In genomic region chr1:10838541-10838940, GRCh38 we compare ENCODE assay signal across 20 cellular contexts.
"Had no signal": no experiment of that assay in that cellular context is flagged by ENCODE, and none has a peak within 500 bp of the region (broad histone marks: within the 10 kb centered on the region; RNA-seq: fewer than 3 reads in every experiment).

No MANE protein-coding gene starts in this region.

- H3K4me1 ChIP-seq: left lung, pancreas had no signal

- H3K36me3 ChIP-seq: esophagus squamous epithelium, left lung, neural progenitor cell, pancreas, sigmoid colon, spleen, upper lobe of left lung had no signal

- ATAC-seq: left lung, pancreas had no signal

- H3K27ac ChIP-seq: coronary artery, esophagus squamous epithelium, left lung, neural progenitor cell, pancreas, sigmoid colon, spleen, upper lobe of left lung had no signal

- H3K36me3 Mint-ChIP-seq: activated naive CD8-positive, alpha-beta T cell; brain; neural progenitor cell had no signal

- H3K27ac Mint-ChIP-seq: activated CD4-positive, alpha-beta T cell treated with anti-CD3 and anti-CD28 coated beads, Interleukin-2, amount 10 ng/mL, durations not matched to agents 7 days and 5 days; activated naive CD8-positive, alpha-beta T cell; stimulated activated naive CD8-positive, alpha-beta T cell treated with anti-CD3 and anti-CD28 coated beads, Interleukin-15, Interleukin-2, amounts not matched to agents 100 ng/mL and 50 ng/mL, for 24 hours had no signal

- H3K27me3 Mint-ChIP-seq: brain had no signal

- H3K9ac ChIP-seq: neural progenitor cell had no signal

- H2AFZ ChIP-seq: neural progenitor cell had no signal

- H3K4me3 Mint-ChIP-seq: activated CD4-positive, alpha-beta T cell treated with anti-CD3 and anti-CD28 coated beads, Interleukin-2, amount 10 ng/mL, durations not matched to agents 7 days and 5 days; activated naive CD8-positive, alpha-beta T cell; stimulated activated naive CD8-positive, alpha-beta T cell treated with anti-CD3 and anti-CD28 coated beads, Interleukin-15, Interleukin-2, amounts not matched to agents 100 ng/mL and 50 ng/mL, for 24 hours had no signal

- H3K4me3 ChIP-seq: coronary artery, esophagus squamous epithelium, left lung, neural progenitor cell, pancreas, sigmoid colon, spleen, upper lobe of left lung had no signal

- H3K4me2 ChIP-seq: neural progenitor cell had no signal

- H3K27me3 ChIP-seq: pancreas had no signal

- H3K9me3 ChIP-seq: pancreas had no signal

- DNase-seq: activated CD4-positive, alpha-beta T cell treated with anti-CD3 and anti-CD28 coated beads, Interleukin-2, amount 10 ng/mL, durations not matched to agents 7 days and 5 days; activated CD4-positive, CD25-positive, alpha-beta regulatory T cell; activated gamma-delta T cell treated with Interleukin-2 at 50 U/mL for 16 hours; central memory CD4-positive, alpha-beta T cell; effector CD4-positive, alpha-beta T cell; esophagus squamous epithelium; hippocampal formation; kidney; mammary epithelial cell; pancreas; sigmoid colon; spleen; upper lobe of left lung had no signal

- H3K4me1 Mint-ChIP-seq: activated CD4-positive, alpha-beta T cell treated with anti-CD3 and anti-CD28 coated beads, Interleukin-2, amount 10 ng/mL, durations not matched to agents 7 days and 5 days had no signal

- FAIRE-seq: endothelial cell of umbilical vein, kidney, pancreas had no signal
